ENCODE assay signal across 17 cellular contexts in the genomic region with DNA sequence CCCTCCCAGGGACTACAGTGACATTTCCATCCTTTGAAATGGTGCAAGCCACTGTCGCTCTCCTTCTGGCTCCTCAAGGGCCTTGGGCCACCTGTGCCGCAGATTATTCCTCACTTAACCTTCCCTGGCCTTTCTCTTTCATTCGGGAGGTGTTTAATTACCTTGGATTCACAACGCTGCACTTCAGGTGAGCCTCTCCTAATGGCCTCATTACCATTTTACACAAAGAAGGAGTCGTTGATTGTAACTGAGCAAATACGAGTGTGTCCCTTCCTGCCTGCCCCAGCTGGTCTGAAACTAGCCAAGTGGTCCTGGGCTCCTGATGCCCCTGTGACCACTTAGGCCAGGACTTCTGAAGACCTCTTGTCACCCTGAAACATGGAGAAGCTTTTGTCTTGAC.
A peak's percentile ranks its signal among the peaks of the same experiment; 100 is the strongest.
DNase-seq lines count a peak whose midpoint lies in the region.
"Had no signal": no experiment of that assay in that cellular context is flagged by ENCODE, and none has a peak within 500 bp of the region (broad histone marks: within the 10 kb centered on the region; RNA-seq: fewer than 3 reads in every experiment).

No MANE protein-coding gene starts in this region.

- POLR2A ChIA-PET in activated CD4-positive, alpha-beta memory T cell treated with anti-CD3 and anti-CD28 coated beads, Interleukin-2, amount 10 ng/mL, durations not matched to agents 7 days and 5 days (lab: Charles Lee): no interaction called here

- no peak overlapping the region for H3K4me3 Mint-ChIP-seq in activated CD4-positive, alpha-beta memory T cell treated with anti-CD3 and anti-CD28 coated beads, Interleukin-2, amount 10 ng/mL, durations not matched to agents 7 days and 5 days
- H3K4me3 Mint-ChIP-seq: activated CD4-positive, alpha-beta T cell treated with anti-CD3 and anti-CD28 coated beads for 36 hours; CD4-positive, alpha-beta T cell had no signal

- H3K9me3 Mint-ChIP-seq in activated CD4-positive, alpha-beta memory T cell treated with anti-CD3 and anti-CD28 coated beads, Interleukin-2, amount 10 ng/mL, durations not matched to agents 7 days and 5 days: no peaks in the 10 kb centered on the region
- H3K9me3 Mint-ChIP-seq: CD4-positive, alpha-beta T cell had no signal

- CTCF ChIA-PET in activated CD4-positive, alpha-beta memory T cell treated with anti-CD3 and anti-CD28 coated beads, Interleukin-2, amount 10 ng/mL, durations not matched to agents 7 days and 5 days (lab: Charles Lee): no interaction called here

- H3K27ac Mint-ChIP-seq in activated CD4-positive, alpha-beta memory T cell treated with anti-CD3 and anti-CD28 coated beads, Interleukin-2, amount 10 ng/mL, durations not matched to agents 7 days and 5 days: no peak overlapping the region
- H3K27ac Mint-ChIP-seq: activated CD4-positive, alpha-beta T cell treated with anti-CD3 and anti-CD28 coated beads for 36 hours; CD4-positive, alpha-beta T cell had no signal

- no peaks in the 10 kb centered on the region for H3K27me3 Mint-ChIP-seq in activated CD4-positive, alpha-beta memory T cell treated with anti-CD3 and anti-CD28 coated beads, Interleukin-2, amount 10 ng/mL, durations not matched to agents 7 days and 5 days
- H3K27me3 Mint-ChIP-seq: activated CD4-positive, alpha-beta T cell treated with anti-CD3 and anti-CD28 coated beads for 36 hours; CD4-positive, alpha-beta T cell had no signal

- H3K36me3 Mint-ChIP-seq in activated CD4-positive, alpha-beta memory T cell treated with anti-CD3 and anti-CD28 coated beads, Interleukin-2, amount 10 ng/mL, durations not matched to agents 7 days and 5 days (ENCODE audit: low read depth): no peaks in the 10 kb centered on the region

- peaks cover 15% of the 10 kb centered on the region for H3K4me1 Mint-ChIP-seq in activated CD4-positive, alpha-beta memory T cell treated with anti-CD3 and anti-CD28 coated beads, Interleukin-2, amount 10 ng/mL, durations not matched to agents 7 days and 5 days

- peak; percentile 22 for DNase-seq in DMS53 treated with DMSO at 0.1 percent for 48 hours (lab: John Stamatoyannopoulos, UW; ENCODE audit: unreplicated experiment)
- DNase-seq in NCI-H1417 treated with DMSO at 0.1 percent for 48 hours (lab: John Stamatoyannopoulos, UW): peak; percentile 91
- peak; percentile 47 to 80 for DNase-seq in NCI-H524 (lab: John Stamatoyannopoulos, UW)
- peak; percentile 30 for DNase-seq in iPS DF 4.7 (ENCODE audit: extremely low read depth, low spot score)
- no peak for DNase-seq in activated CD4-positive, alpha-beta memory T cell treated with anti-CD3 and anti-CD28 coated beads, Interleukin-2, amount 10 ng/mL, durations not matched to agents 7 days and 5 days
- no peak for DNase-seq in GM19240 (ENCODE audit: insufficient read length, low spot score)
- no peak for DNase-seq in HT-29 (ENCODE audit: low spot score)
- DNase-seq in stimulated activated CD4-positive, alpha-beta T cell treated with anti-CD3 and anti-CD28 coated beads, Interleukin-1b, Interleukin-23, amount 100 ng/mL, for 48 hours: no peak
- DNase-seq: activated CD4-positive, alpha-beta T cell treated with anti-CD3 and anti-CD28 coated beads for 36 hours; activated naive CD4-positive, alpha-beta T cell treated with Interleukin-2 at 50 U/mL for 16 hours; CD4-positive, alpha-beta T cell; foreskin fibroblast; left ventricle myocardium superior; Peyer's patch; sigmoid colon; stimulated activated CD4-positive, alpha-beta T cell treated with anti-CD3 and anti-CD28 coated beads, Interleukin-2, amount 100 ng/mL, for 24 hours; uterus had no signal

Comparison
In these comparisons a context has a peak if more than half of its experiments do, and no peak if none do; other contexts are left out.
1. DNase-seq: peak in DMS53 treated with DMSO at 0.1 percent for 48 hours (single experiment), NCI-H1417 treated with DMSO at 0.1 percent for 48 hours (single experiment), NCI-H524 (2 of 2) and iPS DF 4.7 (single experiment); none in activated CD4-positive, alpha-beta memory T cell treated with anti-CD3 and anti-CD28 coated beads, Interleukin-2, amount 10 ng/mL, durations not matched to agents 7 days and 5 days (single experiment), GM19240 (single experiment), HT-29 (single experiment) and stimulated activated CD4-positive, alpha-beta T cell treated with anti-CD3 and anti-CD28 coated beads, Interleukin-1b, Interleukin-23, amount 100 ng/mL, for 48 hours (single experiment).